16 cellular contexts compared by ENCODE assay signal in the genomic region with DNA sequence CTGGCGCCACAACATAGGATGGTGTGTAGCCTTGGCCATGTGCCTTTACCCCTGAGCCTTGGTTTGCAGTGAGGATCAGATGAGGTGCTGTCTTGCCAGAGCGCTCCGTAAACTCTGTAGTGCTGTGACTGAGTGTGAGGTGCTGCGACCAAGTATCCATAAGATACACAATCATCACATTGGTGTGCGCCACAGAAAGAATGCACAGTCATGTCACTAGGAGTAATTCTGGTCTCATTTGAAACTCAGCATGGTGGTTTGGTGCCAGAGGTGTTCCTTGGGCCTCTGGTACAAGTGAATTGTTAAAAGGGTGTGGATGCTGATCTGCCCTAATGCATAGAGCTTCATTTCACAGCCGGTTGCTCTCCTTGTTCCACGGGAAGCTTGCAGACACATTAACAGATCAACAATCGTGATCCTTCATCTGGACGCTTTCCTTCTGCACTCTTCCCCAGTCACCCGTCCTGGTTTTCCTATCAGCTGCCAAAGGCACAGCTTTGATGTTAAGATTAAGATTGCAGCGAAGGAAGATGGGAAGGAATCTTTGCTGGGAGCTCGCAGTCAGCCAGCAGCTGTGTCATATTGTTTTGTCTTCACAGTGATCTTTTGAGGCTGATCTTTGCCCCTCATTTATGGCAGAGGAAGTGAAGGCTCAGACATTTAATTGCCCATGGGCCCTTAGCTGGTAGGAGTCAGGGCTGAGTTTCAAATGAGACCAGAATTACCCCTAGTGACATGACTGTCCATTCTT.
DNase-seq lines count a peak whose midpoint lies in the region; ATAC-seq and TF ChIP-seq lines count a peak whose summit lies in the region.
"Had no signal": no experiment of that assay in that cellular context is flagged by ENCODE, and none has a peak within 500 bp of the region (broad histone marks: within the 10 kb centered on the region; RNA-seq: fewer than 3 reads in every experiment).

No MANE protein-coding gene starts in this region.

- POLR2A ChIA-PET in activated CD8-positive, alpha-beta T cell treated with anti-CD3 and anti-CD28 coated beads, Interleukin-2, amount 10 ng/mL, durations not matched to agents 7 days and 5 days (lab: Charles Lee), result interaction anchor here (0.5 kb wide), 1 partner anchor 13 kb away, joined by 3 read pairs; no protein-coding TSS in a partner anchor
- POLR2A ChIA-PET in activated CD8-positive, alpha-beta T cell treated with anti-CD3 and anti-CD28 coated beads for 36 hours (lab: Charles Lee), result interaction anchor here (0.6 to 1.0 kb wide), 3 partner anchors 30 to 80 kb away, joined by 3 read pairs; partner anchors contain the start of gene KSR1

- H3K27ac Mint-ChIP-seq in activated CD8-positive, alpha-beta T cell treated with anti-CD3 and anti-CD28 coated beads, Interleukin-2, amount 10 ng/mL, durations not matched to agents 7 days and 5 days, result peak overlapping the region; percentile 68
- no peak overlapping the region for H3K27ac Mint-ChIP-seq in activated CD8-positive, alpha-beta T cell treated with anti-CD3 and anti-CD28 coated beads for 36 hours
- peak overlapping the region; percentile 47 to 56 for H3K27ac Mint-ChIP-seq in effector memory CD8-positive, alpha-beta T cell
- peak overlapping the region; percentile 59 for H3K27ac Mint-ChIP-seq in neural crest cell (ENCODE audit: unreplicated experiment)
- H3K27ac Mint-ChIP-seq: activated T-helper 17 cell treated with anti-CD3 and anti-CD28 coated beads, Interleukin-2, amount 50 U/mL, for 72 hours had no signal

- H3K36me3 Mint-ChIP-seq in activated CD8-positive, alpha-beta T cell treated with anti-CD3 and anti-CD28 coated beads, Interleukin-2, amount 10 ng/mL, durations not matched to agents 7 days and 5 days (ENCODE audit: low read depth), result peaks cover 3% of the 10 kb centered on the region
- no peaks in the 10 kb centered on the region for H3K36me3 Mint-ChIP-seq in activated CD8-positive, alpha-beta T cell treated with anti-CD3 and anti-CD28 coated beads for 36 hours (ENCODE audit: low read depth)
- peaks cover 8% of the 10 kb centered on the region for H3K36me3 Mint-ChIP-seq in effector memory CD8-positive, alpha-beta T cell (ENCODE audit: insufficient read depth)
- H3K36me3 Mint-ChIP-seq in neural crest cell (ENCODE audit: low read depth), result no peaks in the 10 kb centered on the region

- no peak for ATAC-seq in activated CD8-positive, alpha-beta T cell treated with anti-CD3 and anti-CD28 coated beads, Interleukin-2, amount 10 ng/mL, durations not matched to agents 7 days and 5 days
- ATAC-seq in activated CD8-positive, alpha-beta T cell treated with anti-CD3 and anti-CD28 coated beads for 36 hours, result no peak
- ATAC-seq in effector memory CD8-positive, alpha-beta T cell (replicated peaks), result no peak
- ATAC-seq: activated T-helper 17 cell treated with anti-CD3 and anti-CD28 coated beads, Interleukin-2, amount 50 U/mL, for 72 hours had no signal

- CTCF ChIA-PET in activated CD8-positive, alpha-beta T cell treated with anti-CD3 and anti-CD28 coated beads, Interleukin-2, amount 10 ng/mL, durations not matched to agents 7 days and 5 days (lab: Charles Lee), result no interaction called here
- CTCF ChIA-PET in activated CD8-positive, alpha-beta T cell treated with anti-CD3 and anti-CD28 coated beads for 36 hours (lab: Charles Lee), result interaction anchor here (1.6 kb wide), 1 partner anchor 64 kb away, joined by 5 read pairs; no protein-coding TSS in a partner anchor

- intact Hi-C loops in activated CD8-positive, alpha-beta T cell treated with anti-CD3 and anti-CD28 coated beads for 36 hours (cut with micrococcal nuclease), result no loop called here

- H3K4me3 Mint-ChIP-seq in activated CD8-positive, alpha-beta T cell treated with anti-CD3 and anti-CD28 coated beads, Interleukin-2, amount 10 ng/mL, durations not matched to agents 7 days and 5 days, result no peak overlapping the region
- H3K4me3 Mint-ChIP-seq in activated CD8-positive, alpha-beta T cell treated with anti-CD3 and anti-CD28 coated beads for 36 hours, result no peak overlapping the region
- H3K4me3 Mint-ChIP-seq in effector memory CD8-positive, alpha-beta T cell, result no peak overlapping the region
- H3K4me3 Mint-ChIP-seq in neural crest cell, result no peak overlapping the region
- H3K4me3 Mint-ChIP-seq: activated T-helper 17 cell treated with anti-CD3 and anti-CD28 coated beads, Interleukin-2, amount 50 U/mL, for 72 hours had no signal

- DNase-seq in activated CD8-positive, alpha-beta T cell treated with anti-CD3 and anti-CD28 coated beads, Interleukin-2, amount 10 ng/mL, durations not matched to agents 7 days and 5 days, result no peak
- DNase-seq in activated CD8-positive, alpha-beta T cell treated with anti-CD3 and anti-CD28 coated beads for 36 hours, result no peak
- no peak for DNase-seq in effector memory CD8-positive, alpha-beta T cell
- DNase-seq in neural crest cell (ENCODE audit: low read depth, low spot score) (no peak), kidney tubule cell (ENCODE audit: low spot score) (no peak), UCSD-AML1 (lab: John Stamatoyannopoulos, UW; ENCODE audit: unreplicated experiment) (no peak), anterior cingulate cortex (lab: John Stamatoyannopoulos, UW) (no peak), midbrain (lab: John Stamatoyannopoulos, UW) (no peak)
- DNase-seq: erythroblast; Karpas-422; mammary epithelial cell; NCI-H187; NK-92 treated with Interleukin-12 subunit alpha and Interleukin-12 subunit beta, amount 100 ng/mL, for 24 hours; stomach; SW 1271 had no signal

- TF ChIP-seq CTCF in activated CD8-positive, alpha-beta T cell treated with anti-CD3 and anti-CD28 coated beads for 36 hours (IDR thresholded peaks at IDR 0.05), result no peak
- TF ChIP-seq CTCF in neural crest cell (conservative IDR thresholded peaks at IDR 0.05), result no peak

- H3K9me3 Mint-ChIP-seq in activated CD8-positive, alpha-beta T cell treated with anti-CD3 and anti-CD28 coated beads, Interleukin-2, amount 10 ng/mL, durations not matched to agents 7 days and 5 days (ENCODE audit: insufficient read depth), result no peaks in the 10 kb centered on the region
- no peaks in the 10 kb centered on the region for H3K9me3 Mint-ChIP-seq in activated CD8-positive, alpha-beta T cell treated with anti-CD3 and anti-CD28 coated beads for 36 hours
- H3K9me3 Mint-ChIP-seq in effector memory CD8-positive, alpha-beta T cell, result no peaks in the 10 kb centered on the region
- H3K9me3 Mint-ChIP-seq in neural crest cell, result no peaks in the 10 kb centered on the region
- H3K9me3 Mint-ChIP-seq: activated T-helper 17 cell treated with anti-CD3 and anti-CD28 coated beads, Interleukin-2, amount 50 U/mL, for 72 hours had no signal

- peaks cover 70% of the 10 kb centered on the region for H3K4me1 Mint-ChIP-seq in activated CD8-positive, alpha-beta T cell treated with anti-CD3 and anti-CD28 coated beads, Interleukin-2, amount 10 ng/mL, durations not matched to agents 7 days and 5 days (ENCODE audit: low read depth)
- H3K4me1 Mint-ChIP-seq in activated CD8-positive, alpha-beta T cell treated with anti-CD3 and anti-CD28 coated beads for 36 hours (ENCODE audit: low read depth), result peaks cover 47% of the 10 kb centered on the region
- H3K4me1 Mint-ChIP-seq in effector memory CD8-positive, alpha-beta T cell (ENCODE audit: low read depth in 2 of 2), result peaks cover 17% of the 10 kb centered on the region in 2 donors
- H3K4me1 Mint-ChIP-seq in neural crest cell, result peaks cover 65% of the 10 kb centered on the region

- no peaks in the 10 kb centered on the region for H3K27me3 Mint-ChIP-seq in activated CD8-positive, alpha-beta T cell treated with anti-CD3 and anti-CD28 coated beads, Interleukin-2, amount 10 ng/mL, durations not matched to agents 7 days and 5 days (ENCODE audit: low read depth)
- no peaks in the 10 kb centered on the region for H3K27me3 Mint-ChIP-seq in activated CD8-positive, alpha-beta T cell treated with anti-CD3 and anti-CD28 coated beads for 36 hours
- H3K27me3 Mint-ChIP-seq in effector memory CD8-positive, alpha-beta T cell, result no peaks in the 10 kb centered on the region
- no peaks in the 10 kb centered on the region for H3K27me3 Mint-ChIP-seq in neural crest cell (ENCODE audit: low read depth)
- H3K27me3 Mint-ChIP-seq: activated T-helper 17 cell treated with anti-CD3 and anti-CD28 coated beads, Interleukin-2, amount 50 U/mL, for 72 hours had no signal
